In the genomic region with DNA sequence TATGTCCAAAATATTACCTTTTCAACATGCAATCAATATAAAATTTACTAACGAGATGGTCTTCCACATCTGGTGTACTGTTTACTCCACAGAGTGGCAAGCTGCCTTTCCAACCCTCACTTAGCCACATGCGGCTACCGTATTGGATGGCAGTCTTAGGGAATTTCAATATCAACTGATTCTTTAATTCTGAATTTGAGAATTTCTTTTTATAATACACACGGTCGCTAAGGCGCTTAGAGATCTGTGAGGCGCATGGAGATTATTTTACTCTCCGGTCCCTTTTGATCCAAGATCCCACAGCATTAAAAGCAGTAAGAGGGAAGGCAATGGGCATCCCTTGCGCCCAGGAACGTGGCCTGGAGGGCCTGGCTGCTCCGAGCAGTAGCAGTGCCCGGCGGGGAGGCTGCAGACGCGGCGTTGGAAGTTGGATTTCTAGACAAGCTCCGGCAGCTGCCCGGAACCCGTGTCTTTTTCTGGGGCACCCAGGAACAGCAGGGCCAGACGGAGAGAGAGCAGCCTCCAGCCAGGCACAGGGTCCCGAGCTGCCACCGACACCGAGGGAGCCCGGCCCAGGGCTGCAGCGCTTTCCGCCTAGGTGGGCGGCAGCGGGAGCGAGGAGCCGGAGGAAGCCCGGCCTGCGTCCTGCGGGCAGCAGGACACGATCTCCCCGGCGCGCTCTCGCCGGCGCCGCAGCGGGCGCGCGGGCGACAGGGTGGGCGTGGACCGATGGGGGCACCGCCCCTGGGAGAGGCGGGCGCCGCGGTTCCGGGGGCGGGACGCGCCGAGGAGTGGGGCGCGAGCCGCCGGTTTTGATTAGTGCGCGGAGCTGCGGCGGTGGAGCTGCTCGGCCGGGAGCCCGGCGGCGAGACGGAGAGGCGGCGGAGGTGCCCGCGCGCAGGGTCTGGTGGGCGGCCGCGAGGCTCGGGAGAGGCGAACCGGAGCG, we compare ENCODE assay signal across 1 cellular context.
TF ChIP-seq lines count a peak whose summit lies in the region.

A gene (plus strand): TSS at position 819 of the 946 bp plus-strand sequence. CDS start 402 bp downstream, outside the sequence.

TF ChIP-seq in K562, 482 proteins besides CTCF, POLR2A, EP300 and RAD21 (continued from another document and continues in another):
- TF ChIP-seq DDX20 (tag; IDR thresholded peaks at IDR 0.05; ENCODE audit: low read depth) = no peak
- TF ChIP-seq, protein P1, sequence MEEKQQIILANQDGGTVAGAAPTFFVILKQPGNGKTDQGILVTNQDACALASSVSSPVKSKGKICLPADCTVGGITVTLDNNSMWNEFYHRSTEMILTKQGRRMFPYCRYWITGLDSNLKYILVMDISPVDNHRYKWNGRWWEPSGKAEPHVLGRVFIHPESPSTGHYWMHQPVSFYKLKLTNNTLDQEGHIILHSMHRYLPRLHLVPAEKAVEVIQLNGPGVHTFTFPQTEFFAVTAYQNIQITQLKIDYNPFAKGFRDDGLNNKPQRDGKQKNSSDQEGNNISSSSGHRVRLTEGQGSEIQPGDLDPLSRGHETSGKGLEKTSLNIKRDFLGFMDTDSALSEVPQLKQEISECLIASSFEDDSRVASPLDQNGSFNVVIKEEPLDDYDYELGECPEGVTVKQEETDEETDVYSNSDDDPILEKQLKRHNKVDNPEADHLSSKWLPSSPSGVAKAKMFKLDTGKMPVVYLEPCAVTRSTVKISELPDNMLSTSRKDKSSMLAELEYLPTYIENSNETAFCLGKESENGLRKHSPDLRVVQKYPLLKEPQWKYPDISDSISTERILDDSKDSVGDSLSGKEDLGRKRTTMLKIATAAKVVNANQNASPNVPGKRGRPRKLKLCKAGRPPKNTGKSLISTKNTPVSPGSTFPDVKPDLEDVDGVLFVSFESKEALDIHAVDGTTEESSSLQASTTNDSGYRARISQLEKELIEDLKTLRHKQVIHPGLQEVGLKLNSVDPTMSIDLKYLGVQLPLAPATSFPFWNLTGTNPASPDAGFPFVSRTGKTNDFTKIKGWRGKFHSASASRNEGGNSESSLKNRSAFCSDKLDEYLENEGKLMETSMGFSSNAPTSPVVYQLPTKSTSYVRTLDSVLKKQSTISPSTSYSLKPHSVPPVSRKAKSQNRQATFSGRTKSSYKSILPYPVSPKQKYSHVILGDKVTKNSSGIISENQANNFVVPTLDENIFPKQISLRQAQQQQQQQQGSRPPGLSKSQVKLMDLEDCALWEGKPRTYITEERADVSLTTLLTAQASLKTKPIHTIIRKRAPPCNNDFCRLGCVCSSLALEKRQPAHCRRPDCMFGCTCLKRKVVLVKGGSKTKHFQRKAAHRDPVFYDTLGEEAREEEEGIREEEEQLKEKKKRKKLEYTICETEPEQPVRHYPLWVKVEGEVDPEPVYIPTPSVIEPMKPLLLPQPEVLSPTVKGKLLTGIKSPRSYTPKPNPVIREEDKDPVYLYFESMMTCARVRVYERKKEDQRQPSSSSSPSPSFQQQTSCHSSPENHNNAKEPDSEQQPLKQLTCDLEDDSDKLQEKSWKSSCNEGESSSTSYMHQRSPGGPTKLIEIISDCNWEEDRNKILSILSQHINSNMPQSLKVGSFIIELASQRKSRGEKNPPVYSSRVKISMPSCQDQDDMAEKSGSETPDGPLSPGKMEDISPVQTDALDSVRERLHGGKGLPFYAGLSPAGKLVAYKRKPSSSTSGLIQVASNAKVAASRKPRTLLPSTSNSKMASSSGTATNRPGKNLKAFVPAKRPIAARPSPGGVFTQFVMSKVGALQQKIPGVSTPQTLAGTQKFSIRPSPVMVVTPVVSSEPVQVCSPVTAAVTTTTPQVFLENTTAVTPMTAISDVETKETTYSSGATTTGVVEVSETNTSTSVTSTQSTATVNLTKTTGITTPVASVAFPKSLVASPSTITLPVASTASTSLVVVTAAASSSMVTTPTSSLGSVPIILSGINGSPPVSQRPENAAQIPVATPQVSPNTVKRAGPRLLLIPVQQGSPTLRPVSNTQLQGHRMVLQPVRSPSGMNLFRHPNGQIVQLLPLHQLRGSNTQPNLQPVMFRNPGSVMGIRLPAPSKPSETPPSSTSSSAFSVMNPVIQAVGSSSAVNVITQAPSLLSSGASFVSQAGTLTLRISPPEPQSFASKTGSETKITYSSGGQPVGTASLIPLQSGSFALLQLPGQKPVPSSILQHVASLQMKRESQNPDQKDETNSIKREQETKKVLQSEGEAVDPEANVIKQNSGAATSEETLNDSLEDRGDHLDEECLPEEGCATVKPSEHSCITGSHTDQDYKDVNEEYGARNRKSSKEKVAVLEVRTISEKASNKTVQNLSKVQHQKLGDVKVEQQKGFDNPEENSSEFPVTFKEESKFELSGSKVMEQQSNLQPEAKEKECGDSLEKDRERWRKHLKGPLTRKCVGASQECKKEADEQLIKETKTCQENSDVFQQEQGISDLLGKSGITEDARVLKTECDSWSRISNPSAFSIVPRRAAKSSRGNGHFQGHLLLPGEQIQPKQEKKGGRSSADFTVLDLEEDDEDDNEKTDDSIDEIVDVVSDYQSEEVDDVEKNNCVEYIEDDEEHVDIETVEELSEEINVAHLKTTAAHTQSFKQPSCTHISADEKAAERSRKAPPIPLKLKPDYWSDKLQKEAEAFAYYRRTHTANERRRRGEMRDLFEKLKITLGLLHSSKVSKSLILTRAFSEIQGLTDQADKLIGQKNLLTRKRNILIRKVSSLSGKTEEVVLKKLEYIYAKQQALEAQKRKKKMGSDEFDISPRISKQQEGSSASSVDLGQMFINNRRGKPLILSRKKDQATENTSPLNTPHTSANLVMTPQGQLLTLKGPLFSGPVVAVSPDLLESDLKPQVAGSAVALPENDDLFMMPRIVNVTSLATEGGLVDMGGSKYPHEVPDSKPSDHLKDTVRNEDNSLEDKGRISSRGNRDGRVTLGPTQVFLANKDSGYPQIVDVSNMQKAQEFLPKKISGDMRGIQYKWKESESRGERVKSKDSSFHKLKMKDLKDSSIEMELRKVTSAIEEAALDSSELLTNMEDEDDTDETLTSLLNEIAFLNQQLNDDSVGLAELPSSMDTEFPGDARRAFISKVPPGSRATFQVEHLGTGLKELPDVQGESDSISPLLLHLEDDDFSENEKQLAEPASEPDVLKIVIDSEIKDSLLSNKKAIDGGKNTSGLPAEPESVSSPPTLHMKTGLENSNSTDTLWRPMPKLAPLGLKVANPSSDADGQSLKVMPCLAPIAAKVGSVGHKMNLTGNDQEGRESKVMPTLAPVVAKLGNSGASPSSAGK (IDR thresholded peaks at IDR 0.05) = no peak
- TF ChIP-seq KLF1 (tag; IDR thresholded peaks at IDR 0.05) = peak; percentile 74; the same call in 1 of the 2 replicates
- TF ChIP-seq, protein P2, sequence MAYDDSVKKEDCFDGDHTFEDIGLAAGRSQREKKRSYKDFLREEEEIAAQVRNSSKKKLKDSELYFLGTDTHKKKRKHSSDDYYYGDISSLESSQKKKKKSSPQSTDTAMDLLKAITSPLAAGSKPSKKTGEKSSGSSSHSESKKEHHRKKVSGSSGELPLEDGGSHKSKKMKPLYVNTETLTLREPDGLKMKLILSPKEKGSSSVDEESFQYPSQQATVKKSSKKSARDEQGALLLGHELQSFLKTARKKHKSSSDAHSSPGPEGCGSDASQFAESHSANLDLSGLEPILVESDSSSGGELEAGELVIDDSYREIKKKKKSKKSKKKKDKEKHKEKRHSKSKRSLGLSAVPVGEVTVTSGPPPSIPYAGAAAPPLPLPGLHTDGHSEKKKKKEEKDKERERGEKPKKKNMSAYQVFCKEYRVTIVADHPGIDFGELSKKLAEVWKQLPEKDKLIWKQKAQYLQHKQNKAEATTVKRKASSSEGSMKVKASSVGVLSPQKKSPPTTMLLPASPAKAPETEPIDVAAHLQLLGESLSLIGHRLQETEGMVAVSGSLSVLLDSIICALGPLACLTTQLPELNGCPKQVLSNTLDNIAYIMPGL (CRISPR knock-in tag; IDR thresholded peaks at IDR 0.05) = no peak
- peak; percentile 97 for TF ChIP-seq CBX1 (IDR thresholded peaks at IDR 0.05; ENCODE audit: low read depth)
- TF ChIP-seq ZBED1 (IDR thresholded peaks at IDR 0.05) = peak; percentile 51; the same call in 1 of the 2 replicates
- peak; percentile 80; the same call in 1 of the 2 replicates for TF ChIP-seq ZNF584 (CRISPR knock-in tag; IDR thresholded peaks at IDR 0.05; ENCODE audit: low read depth)
- peak; percentile 50; the same call in 1 of the 2 replicates for TF ChIP-seq NR1H2 (CRISPR knock-in tag; IDR thresholded peaks at IDR 0.05)
- TF ChIP-seq POLR2AphosphoS2 (IDR thresholded peaks at IDR 0.05; ENCODE audit: low read length) = no peak
- TF ChIP-seq KDM2B (CRISPR knock-in tag; IDR thresholded peaks at IDR 0.05) = peak; percentile 65; the same call in 1 of the 2 replicates
- no peak for TF ChIP-seq ZNF551 (CRISPR knock-in tag; IDR thresholded peaks at IDR 0.05)
- TF ChIP-seq, protein P3, sequence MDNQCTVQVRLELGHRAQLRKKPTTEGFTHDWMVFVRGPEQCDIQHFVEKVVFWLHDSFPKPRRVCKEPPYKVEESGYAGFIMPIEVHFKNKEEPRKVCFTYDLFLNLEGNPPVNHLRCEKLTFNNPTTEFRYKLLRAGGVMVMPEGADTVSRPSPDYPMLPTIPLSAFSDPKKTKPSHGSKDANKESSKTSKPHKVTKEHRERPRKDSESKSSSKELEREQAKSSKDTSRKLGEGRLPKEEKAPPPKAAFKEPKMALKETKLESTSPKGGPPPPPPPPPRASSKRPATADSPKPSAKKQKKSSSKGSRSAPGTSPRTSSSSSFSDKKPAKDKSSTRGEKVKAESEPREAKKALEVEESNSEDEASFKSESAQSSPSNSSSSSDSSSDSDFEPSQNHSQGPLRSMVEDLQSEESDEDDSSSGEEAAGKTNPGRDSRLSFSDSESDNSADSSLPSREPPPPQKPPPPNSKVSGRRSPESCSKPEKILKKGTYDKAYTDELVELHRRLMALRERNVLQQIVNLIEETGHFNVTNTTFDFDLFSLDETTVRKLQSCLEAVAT (IDR thresholded peaks at IDR 0.05) = 0 out of 4 replicates have a peak, but pooled peaks of 1 of the 2 experiments have one; percentile 21
- TF ChIP-seq TAF1 (IDR thresholded peaks at IDR 0.05; ENCODE audit: control insufficient read depth, extremely low read depth, insufficient read depth, low read length, severe bottlenecking) = peak; percentile 83
- TF ChIP-seq, protein P4, sequence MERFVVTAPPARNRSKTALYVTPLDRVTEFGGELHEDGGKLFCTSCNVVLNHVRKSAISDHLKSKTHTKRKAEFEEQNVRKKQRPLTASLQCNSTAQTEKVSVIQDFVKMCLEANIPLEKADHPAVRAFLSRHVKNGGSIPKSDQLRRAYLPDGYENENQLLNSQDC (CRISPR knock-in tag; IDR thresholded peaks at IDR 0.05) = no peak
- no peak for TF ChIP-seq ZNF124 (CRISPR knock-in tag; IDR thresholded peaks at IDR 0.05)
- no peak for TF ChIP-seq ESRRB (CRISPR knock-in tag; IDR thresholded peaks at IDR 0.05; ENCODE audit: borderline replicate concordance)
- TF ChIP-seq, protein P5, sequence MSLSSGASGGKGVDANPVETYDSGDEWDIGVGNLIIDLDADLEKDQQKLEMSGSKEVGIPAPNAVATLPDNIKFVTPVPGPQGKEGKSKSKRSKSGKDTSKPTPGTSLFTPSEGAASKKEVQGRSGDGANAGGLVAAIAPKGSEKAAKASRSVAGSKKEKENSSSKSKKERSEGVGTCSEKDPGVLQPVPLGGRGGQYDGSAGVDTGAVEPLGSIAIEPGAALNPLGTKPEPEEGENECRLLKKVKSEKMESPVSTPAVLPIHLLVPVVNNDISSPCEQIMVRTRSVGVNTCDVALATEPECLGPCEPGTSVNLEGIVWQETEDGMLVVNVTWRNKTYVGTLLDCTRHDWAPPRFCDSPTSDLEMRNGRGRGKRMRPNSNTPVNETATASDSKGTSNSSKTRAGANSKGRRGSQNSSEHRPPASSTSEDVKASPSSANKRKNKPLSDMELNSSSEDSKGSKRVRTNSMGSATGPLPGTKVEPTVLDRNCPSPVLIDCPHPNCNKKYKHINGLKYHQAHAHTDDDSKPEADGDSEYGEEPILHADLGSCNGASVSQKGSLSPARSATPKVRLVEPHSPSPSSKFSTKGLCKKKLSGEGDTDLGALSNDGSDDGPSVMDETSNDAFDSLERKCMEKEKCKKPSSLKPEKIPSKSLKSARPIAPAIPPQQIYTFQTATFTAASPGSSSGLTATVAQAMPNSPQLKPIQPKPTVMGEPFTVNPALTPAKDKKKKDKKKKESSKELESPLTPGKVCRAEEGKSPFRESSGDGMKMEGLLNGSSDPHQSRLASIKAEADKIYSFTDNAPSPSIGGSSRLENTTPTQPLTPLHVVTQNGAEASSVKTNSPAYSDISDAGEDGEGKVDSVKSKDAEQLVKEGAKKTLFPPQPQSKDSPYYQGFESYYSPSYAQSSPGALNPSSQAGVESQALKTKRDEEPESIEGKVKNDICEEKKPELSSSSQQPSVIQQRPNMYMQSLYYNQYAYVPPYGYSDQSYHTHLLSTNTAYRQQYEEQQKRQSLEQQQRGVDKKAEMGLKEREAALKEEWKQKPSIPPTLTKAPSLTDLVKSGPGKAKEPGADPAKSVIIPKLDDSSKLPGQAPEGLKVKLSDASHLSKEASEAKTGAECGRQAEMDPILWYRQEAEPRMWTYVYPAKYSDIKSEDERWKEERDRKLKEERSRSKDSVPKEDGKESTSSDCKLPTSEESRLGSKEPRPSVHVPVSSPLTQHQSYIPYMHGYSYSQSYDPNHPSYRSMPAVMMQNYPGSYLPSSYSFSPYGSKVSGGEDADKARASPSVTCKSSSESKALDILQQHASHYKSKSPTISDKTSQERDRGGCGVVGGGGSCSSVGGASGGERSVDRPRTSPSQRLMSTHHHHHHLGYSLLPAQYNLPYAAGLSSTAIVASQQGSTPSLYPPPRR (CRISPR knock-in tag; IDR thresholded peaks at IDR 0.05; ENCODE audit: borderline replicate concordance) = no peak
- peak; percentile 12; the same call in 1 of the 2 replicates for TF ChIP-seq EP400 (IDR thresholded peaks at IDR 0.05)
- TF ChIP-seq MTA1 (IDR thresholded peaks at IDR 0.05; ENCODE audit: borderline replicate concordance) = no peak
- no peak for TF ChIP-seq ZNF282 (CRISPR knock-in tag; IDR thresholded peaks at IDR 0.05)
- TF ChIP-seq POLR2B (IDR thresholded peaks at IDR 0.05; ENCODE audit: low read depth, partially characterized antibody) = peak; percentile 82
- TF ChIP-seq TOE1 (IDR thresholded peaks at IDR 0.05; ENCODE audit: borderline replicate concordance) = peak; percentile 49; the same call in 1 of the 2 replicates
- TF ChIP-seq TOE1 (CRISPR knock-in tag; IDR thresholded peaks at IDR 0.05; ENCODE audit: borderline replicate concordance, low read depth) = no peak
- TF ChIP-seq, protein P6, sequence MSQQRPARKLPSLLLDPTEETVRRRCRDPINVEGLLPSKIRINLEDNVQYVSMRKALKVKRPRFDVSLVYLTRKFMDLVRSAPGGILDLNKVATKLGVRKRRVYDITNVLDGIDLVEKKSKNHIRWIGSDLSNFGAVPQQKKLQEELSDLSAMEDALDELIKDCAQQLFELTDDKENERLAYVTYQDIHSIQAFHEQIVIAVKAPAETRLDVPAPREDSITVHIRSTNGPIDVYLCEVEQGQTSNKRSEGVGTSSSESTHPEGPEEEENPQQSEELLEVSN (IDR thresholded peaks at IDR 0.05; ENCODE audit: borderline replicate concordance in 1 of 2, extremely low read depth in 1 of 2, insufficient read depth in 1 of 2, insufficient read length in 1 of 2, low read depth in 1 of 2, low read length in 1 of 2, poor library complexity in 1 of 2, severe bottlenecking in 1 of 2) = peak in 1 of 2 experiments; percentile 50
- peak; percentile 98 for TF ChIP-seq KDM5B (IDR thresholded peaks at IDR 0.05; ENCODE audit: insufficient replicate concordance, low read depth, low read length)
- TF ChIP-seq HNRNPL (IDR thresholded peaks at IDR 0.05; ENCODE audit: low read depth, low read length) = peak; percentile 55; the same call in 1 of the 2 replicates
- no peak; the same call in 1 of the 2 replicates for TF ChIP-seq GABPA (tag; conservative IDR thresholded peaks at IDR 0.05; ENCODE audit: low read depth)
- TF ChIP-seq CREBBP (IDR thresholded peaks at IDR 0.05; ENCODE audit: low read depth, low read length) = no peak
- TF ChIP-seq HMGN3 (IDR thresholded peaks at IDR 0.05; ENCODE audit: borderline replicate concordance, extremely low read depth, insufficient read length, low read depth, low read length) = peak; percentile 67
- peak; percentile 69 for TF ChIP-seq RUNX1 (IDR thresholded peaks at IDR 0.05; ENCODE audit: low read depth)
- TF ChIP-seq SP1 (CRISPR knock-in tag; IDR thresholded peaks at IDR 0.05) = 0 out of 2 replicates have a peak, but pooled peaks have one; percentile 30
- TF ChIP-seq SMARCE1 (IDR thresholded peaks at IDR 0.05) = peak; percentile 12; the same call in 1 of the 2 replicates
